In the genomic region with DNA sequence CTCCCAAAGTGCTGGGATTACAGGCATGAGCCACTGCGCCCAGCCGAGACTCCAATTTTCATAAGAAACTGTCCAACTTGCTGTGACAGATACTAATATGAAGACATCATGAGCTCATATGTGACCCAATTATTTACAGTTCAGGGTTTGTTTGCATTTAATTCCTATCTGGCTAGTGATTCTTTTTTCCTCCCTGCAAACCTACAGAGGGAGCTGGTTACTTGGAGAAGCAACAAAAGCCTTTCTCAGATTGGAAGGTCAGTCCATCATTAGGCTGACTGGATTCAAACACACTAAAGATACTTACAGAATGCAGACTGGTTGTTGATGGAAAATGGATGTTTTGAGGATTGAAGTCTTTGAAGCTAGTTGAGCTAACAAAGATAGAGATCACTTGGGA, we compare ENCODE assay signal across 15 cellular contexts.
DNase-seq lines count a peak whose midpoint lies in the region; ATAC-seq lines count a peak whose summit lies in the region.
"Had no signal": no experiment of that assay in that cellular context is flagged by ENCODE, and none has a peak within 500 bp of the region (broad histone marks: within the 10 kb centered on the region; RNA-seq: fewer than 3 reads in every experiment).

No MANE protein-coding gene starts in this region.

- H3K4me1 Mint-ChIP-seq in CD4-positive, CD25-positive, alpha-beta regulatory T cell, result peaks cover 47 to 95% (median 80%) of the 10 kb centered on the region in 4 donors
- H3K4me1 Mint-ChIP-seq in activated naive CD8-positive, alpha-beta T cell treated with anti-CD3 and anti-CD28 coated beads for 36 hours, result peaks cover 88% of the 10 kb centered on the region
- H3K4me1 Mint-ChIP-seq: nephron progenitor cell had no signal

- no peaks in the 10 kb centered on the region for H3K9me3 ChIP-seq in CD4-positive, CD25-positive, alpha-beta regulatory T cell (ENCODE audit: control insufficient read depth in 2 of 2, low read length in 2 of 2)
- H3K9me3 ChIP-seq: SJSA1, thoracic aorta had no signal

- no peak overlapping the region for H3K27ac ChIP-seq in CD4-positive, CD25-positive, alpha-beta regulatory T cell (ENCODE audit: insufficient read depth, low read length, poor library complexity, severe bottlenecking)
- H3K27ac ChIP-seq: SJSA1, thoracic aorta had no signal

- peaks cover 55% of the 10 kb centered on the region for H3K4me1 ChIP-seq in CD4-positive, CD25-positive, alpha-beta regulatory T cell (ENCODE audit: control insufficient read depth, insufficient read depth, low read length, poor library complexity, severe bottlenecking)

- H3K27me3 ChIP-seq in CD4-positive, CD25-positive, alpha-beta regulatory T cell (ENCODE audit: control insufficient read depth, insufficient read depth, low read length), result no peaks in the 10 kb centered on the region
- H3K27me3 ChIP-seq: SJSA1 had no signal

- peaks cover 0 to 2% (median 0%) of the 10 kb centered on the region in 7 donors for H3K9me3 Mint-ChIP-seq in CD4-positive, CD25-positive, alpha-beta regulatory T cell
- no peaks in the 10 kb centered on the region for H3K9me3 Mint-ChIP-seq in activated naive CD8-positive, alpha-beta T cell treated with anti-CD3 and anti-CD28 coated beads for 36 hours
- H3K9me3 Mint-ChIP-seq: activated naive CD4-positive, alpha-beta T cell treated with anti-CD3 and anti-CD28 coated beads, Interleukin-2, amount 10 ng/mL, durations not matched to agents 7 days and 5 days; nephron progenitor cell had no signal

- DNase-seq in CD4-positive, CD25-positive, alpha-beta regulatory T cell, result no peak
- peak; percentile 1 for DNase-seq in HT-29 (ENCODE audit: low spot score)
- DNase-seq in activated naive CD8-positive, alpha-beta T cell treated with anti-CD3 and anti-CD28 coated beads for 36 hours, result no peak
- no peak for DNase-seq in left lobe of liver (ENCODE audit: low spot score)
- no peak for DNase-seq in T1000 (lab: John Stamatoyannopoulos, UW)
- no peak for DNase-seq in stimulated activated CD4-positive, alpha-beta T cell treated with anti-CD3 and anti-CD28 coated beads, Interleukin-4, amount 100 ng/mL, for 4 hours
- DNase-seq in pons (ENCODE audit: low spot score), result no peak
- DNase-seq: activated naive CD4-positive, alpha-beta T cell treated with anti-CD3 and anti-CD28 coated beads, Interleukin-2, amount 10 ng/mL, durations not matched to agents 7 days and 5 days; AML-193; foreskin melanocyte; left ventricle myocardium superior; nephron progenitor cell had no signal

- H3K36me3 ChIP-seq in CD4-positive, CD25-positive, alpha-beta regulatory T cell (ENCODE audit: control insufficient read depth, insufficient read depth, low read length), result peaks cover 40% of the 10 kb centered on the region
- H3K36me3 ChIP-seq: SJSA1, thoracic aorta had no signal

- H3K36me3 Mint-ChIP-seq in CD4-positive, CD25-positive, alpha-beta regulatory T cell, result peaks cover 46% of the 10 kb centered on the region
- H3K36me3 Mint-ChIP-seq in activated naive CD8-positive, alpha-beta T cell treated with anti-CD3 and anti-CD28 coated beads for 36 hours, result peaks cover 59% of the 10 kb centered on the region

- no peak for ATAC-seq in CD4-positive, CD25-positive, alpha-beta regulatory T cell (ENCODE audit: low read depth in 2 of 2)
- ATAC-seq in left lobe of liver (peak; percentile 70), HG03196 (IDR thresholded peaks at IDR 0.05; ENCODE audit: unreplicated experiment) (no peak)
- ATAC-seq: left ventricle myocardium superior had no signal

- H3K4me3 ChIP-seq in CD4-positive, CD25-positive, alpha-beta regulatory T cell (ENCODE audit: low read depth, low read length), result no peak overlapping the region
- H3K4me3 ChIP-seq: SJSA1, thoracic aorta had no signal

- H3K4me3 Mint-ChIP-seq in CD4-positive, CD25-positive, alpha-beta regulatory T cell, result no peak overlapping the region
- H3K4me3 Mint-ChIP-seq in activated naive CD8-positive, alpha-beta T cell treated with anti-CD3 and anti-CD28 coated beads for 36 hours, result no peak overlapping the region
- H3K4me3 Mint-ChIP-seq: activated naive CD4-positive, alpha-beta T cell treated with anti-CD3 and anti-CD28 coated beads, Interleukin-2, amount 10 ng/mL, durations not matched to agents 7 days and 5 days; nephron progenitor cell had no signal

- H3K27ac Mint-ChIP-seq in CD4-positive, CD25-positive, alpha-beta regulatory T cell, result peak overlapping the region; percentile 3 to 93 (median 52)
- peak overlapping the region; percentile 61 for H3K27ac Mint-ChIP-seq in activated naive CD8-positive, alpha-beta T cell treated with anti-CD3 and anti-CD28 coated beads for 36 hours
- H3K27ac Mint-ChIP-seq: nephron progenitor cell had no signal

- H3K27me3 Mint-ChIP-seq in CD4-positive, CD25-positive, alpha-beta regulatory T cell, result no peaks in the 10 kb centered on the region
- no peaks in the 10 kb centered on the region for H3K27me3 Mint-ChIP-seq in activated naive CD8-positive, alpha-beta T cell treated with anti-CD3 and anti-CD28 coated beads for 36 hours
- H3K27me3 Mint-ChIP-seq: activated naive CD4-positive, alpha-beta T cell treated with anti-CD3 and anti-CD28 coated beads, Interleukin-2, amount 10 ng/mL, durations not matched to agents 7 days and 5 days had no signal
